Comparison of ENCODE assay signal across 1 cellular context in genomic region chr2:176088048-176088936, GRCh38.
TF ChIP-seq lines count a peak whose summit lies in the region.

No MANE protein-coding gene starts in this region.

TF ChIP-seq in GM23338, 12 proteins besides CTCF, POLR2A, EP300 and RAD21 (continued from another document):
- TF ChIP-seq ZNF462 (CRISPR knock-in tag; IDR thresholded peaks at IDR 0.05) (no peak), EZH2phosphoT487 (IDR thresholded peaks at IDR 0.05; ENCODE audit: unreplicated experiment) (peak; percentile 46), CREB1 (CRISPR knock-in tag; IDR thresholded peaks at IDR 0.05; ENCODE audit: low read depth) (no peak), STAT1 (IDR thresholded peaks at IDR 0.05; ENCODE audit: unreplicated experiment) (no peak), ZNF331 (CRISPR knock-in tag; IDR thresholded peaks at IDR 0.05; ENCODE audit: low read depth) (no peak), ZNF114 (CRISPR knock-in tag; IDR thresholded peaks at IDR 0.05) (no peak), POLR2AphosphoS5 (IDR thresholded peaks at IDR 0.05; ENCODE audit: low read depth) (no peak), NANOG (IDR thresholded peaks at IDR 0.05; ENCODE audit: borderline replicate concordance) (no peak)
